In genomic region chr14:59417301-59417700, GRCh38 we compare ENCODE assay signal across 37 cellular contexts.
"Had no signal": no experiment of that assay in that cellular context is flagged by ENCODE, and none has a peak within 500 bp of the region (broad histone marks: within the 10 kb centered on the region; RNA-seq: fewer than 3 reads in every experiment).

No MANE protein-coding gene starts in this region.

- H3K27ac Mint-ChIP-seq: activated CD4-positive, alpha-beta memory T cell treated with anti-CD3 and anti-CD28 coated beads, Interleukin-2, amount 10 ng/mL, durations not matched to agents 7 days and 5 days; activated CD4-positive, alpha-beta T cell treated with anti-CD3 and anti-CD28 coated beads for 36 hours; activated CD4-positive, alpha-beta T cell treated with anti-CD3 and anti-CD28 coated beads, Interleukin-2, amount 10 ng/mL, durations not matched to agents 7 days and 5 days; activated CD8-positive, alpha-beta memory T cell treated with anti-CD3 and anti-CD28 coated beads, Interleukin-2, amount 10 ng/mL, durations not matched to agents 7 days and 5 days; activated CD8-positive, alpha-beta T cell treated with anti-CD3 and anti-CD28 coated beads, Interleukin-2, amount 10 ng/mL, durations not matched to agents 7 days and 5 days; activated naive CD4-positive, alpha-beta T cell treated with anti-CD3 and anti-CD28 coated beads for 36 hours; activated naive CD4-positive, alpha-beta T cell treated with anti-CD3 and anti-CD28 coated beads, Interleukin-2, amount 50 U/mL, for 72 hours; activated naive CD8-positive, alpha-beta T cell treated with anti-CD3 and anti-CD28 coated beads for 36 hours; activated T-cell treated with anti-CD3 and anti-CD28 coated beads, Interleukin-2, amount 50 U/mL, for 72 hours; activated T-helper 1 cell treated with anti-CD3 and anti-CD28 coated beads, Interleukin-12 subunit alpha, Interleukin-12 subunit beta, Interleukin-2, Interleukin-4 antibody, amounts not matched to agents 30 ng/mL and 10 ng/mL and 1 ng/mL, durations not matched to agents 14 hours and 24 hours and 36 hours; activated T-helper 17 cell treated with anti-CD3 and anti-CD28 coated beads, Interleukin-2, amount 50 U/mL, for 72 hours; T-helper 1 cell treated with Interleukin-12 subunit alpha and Interleukin-12 subunit beta and Interleukin-4 antibody, amounts not matched to agents 30 μg/mL and 1 μg/mL, for 36 hours; T-helper 2 cell treated with Interferon-gamma antibody and Interleukin-4, amounts not matched to agents 5 μg/mL and 100 μg/mL, for 36 hours; WTC11 had no signal

- DNase-seq: activated CD4-positive, alpha-beta memory T cell treated with anti-CD3 and anti-CD28 coated beads, Interleukin-2, amount 10 ng/mL, durations not matched to agents 7 days and 5 days; activated CD4-positive, alpha-beta T cell treated with anti-CD3 and anti-CD28 coated beads for 1 hour; activated CD4-positive, alpha-beta T cell treated with anti-CD3 and anti-CD28 coated beads for 36 hours; activated CD4-positive, alpha-beta T cell treated with anti-CD3 and anti-CD28 coated beads for 48 hours; activated CD4-positive, alpha-beta T cell treated with anti-CD3 and anti-CD28 coated beads, Interleukin-2, amount 10 ng/mL, durations not matched to agents 7 days and 5 days; activated CD4-positive, alpha-beta T cell treated with anti-CD3 and anti-CD28 coated beads, Interleukin-2, amount 50 U/mL, for 48 hours; activated CD4-positive, CD25-positive, alpha-beta regulatory T cell; activated CD8-positive, alpha-beta memory T cell treated with anti-CD3 and anti-CD28 coated beads for 24 hours; activated CD8-positive, alpha-beta memory T cell treated with anti-CD3 and anti-CD28 coated beads, Interleukin-2, amount 10 ng/mL, durations not matched to agents 7 days and 5 days; activated CD8-positive, alpha-beta memory T cell treated with anti-CD3 and anti-CD28 coated beads, Interleukin-2, amount 50 U/mL, for 48 hours; activated CD8-positive, alpha-beta T cell treated with anti-CD3 and anti-CD28 coated beads, Interleukin-2, amount 10 ng/mL, durations not matched to agents 7 days and 5 days; activated effector memory CD4-positive, alpha-beta T cell treated with anti-CD3 and anti-CD28 coated beads, Interleukin-2, amount 50 U/mL, for 16 hours; activated gamma-delta T cell treated with Interleukin-2 at 50 U/mL for 16 hours; activated naive CD4-positive, alpha-beta T cell; activated naive CD4-positive, alpha-beta T cell treated with anti-CD3 and anti-CD28 coated beads for 36 hours; activated naive CD4-positive, alpha-beta T cell treated with anti-CD3 and anti-CD28 coated beads, Interleukin-2, amount 50 U/mL, for 16 hours; activated naive CD8-positive, alpha-beta T cell treated with anti-CD3 and anti-CD28 coated beads for 36 hours; activated T-cell treated with anti-CD3 and anti-CD28 coated beads, Interleukin-2, amount 50 U/mL, for 4 hours; activated T-cell treated with anti-CD3 and anti-CD28 coated beads, Interleukin-2, amount 50 U/mL, for 72 hours; adrenal gland; amniotic stem cell; aorta; body of pancreas; brain microvascular endothelial cell; cerebellar nuclear complex; T-helper 1 cell; T-helper 2 cell; T-helper 9 cell had no signal

- H3K9me3 Mint-ChIP-seq: activated CD4-positive, alpha-beta T cell treated with anti-CD3 and anti-CD28 coated beads, Interleukin-2, amount 10 ng/mL, durations not matched to agents 7 days and 5 days; activated naive CD4-positive, alpha-beta T cell treated with anti-CD3 and anti-CD28 coated beads for 36 hours; activated naive CD8-positive, alpha-beta T cell treated with anti-CD3 and anti-CD28 coated beads for 36 hours; activated T-cell treated with anti-CD3 and anti-CD28 coated beads, Interleukin-2, amount 50 U/mL, for 4 hours; activated T-helper 1 cell treated with anti-CD3 and anti-CD28 coated beads, Interleukin-12 subunit alpha, Interleukin-12 subunit beta, Interleukin-2, Interleukin-4 antibody, amounts not matched to agents 30 ng/mL and 10 ng/mL and 1 ng/mL, durations not matched to agents 14 hours and 24 hours and 36 hours; activated T-helper 17 cell treated with anti-CD3 and anti-CD28 coated beads, Interleukin-2, amount 50 U/mL, for 72 hours; central memory CD8-positive, alpha-beta T cell; T-helper 1 cell treated with Interleukin-12 subunit alpha and Interleukin-12 subunit beta and Interleukin-4 antibody, amounts not matched to agents 30 μg/mL and 1 μg/mL, for 36 hours; T-helper 2 cell treated with Interferon-gamma antibody and Interleukin-4, amounts not matched to agents 5 μg/mL and 100 μg/mL, for 36 hours had no signal

- H3K9me3 ChIP-seq: adrenal gland, body of pancreas, breast epithelium had no signal

- H3K4me1 Mint-ChIP-seq: activated CD4-positive, alpha-beta memory T cell treated with anti-CD3 and anti-CD28 coated beads, Interleukin-2, amount 10 ng/mL, durations not matched to agents 7 days and 5 days; activated CD4-positive, alpha-beta T cell treated with anti-CD3 and anti-CD28 coated beads for 36 hours; activated CD4-positive, alpha-beta T cell treated with anti-CD3 and anti-CD28 coated beads, Interleukin-2, amount 10 ng/mL, durations not matched to agents 7 days and 5 days; activated CD8-positive, alpha-beta memory T cell treated with anti-CD3 and anti-CD28 coated beads, Interleukin-2, amount 10 ng/mL, durations not matched to agents 7 days and 5 days; activated naive CD8-positive, alpha-beta T cell treated with anti-CD3 and anti-CD28 coated beads for 36 hours; activated T-helper 17 cell treated with anti-CD3 and anti-CD28 coated beads, Interleukin-2, amount 50 U/mL, for 72 hours; central memory CD8-positive, alpha-beta T cell; WTC11 had no signal

- ATAC-seq: activated CD4-positive, alpha-beta T cell treated with anti-CD3 and anti-CD28 coated beads for 36 hours; activated CD4-positive, CD25-positive, alpha-beta regulatory T cell treated with anti-CD3 and anti-CD28 coated beads, Interleukin-2, amount 50 U/mL, for 24 hours; activated CD8-positive, alpha-beta memory T cell treated with anti-CD3 and anti-CD28 coated beads, Interleukin-2, amount 10 ng/mL, durations not matched to agents 7 days and 5 days; activated CD8-positive, alpha-beta T cell treated with anti-CD3 and anti-CD28 coated beads, Interleukin-2, amount 10 ng/mL, durations not matched to agents 7 days and 5 days; activated naive CD4-positive, alpha-beta T cell treated with anti-CD3 and anti-CD28 coated beads, Interleukin-2, amount 50 U/mL, for 72 hours; activated T-cell treated with anti-CD3 and anti-CD28 coated beads, Interleukin-2, amount 50 U/mL, for 4 hours; activated T-cell treated with anti-CD3 and anti-CD28 coated beads, Interleukin-2, amount 50 U/mL, for 72 hours; activated T-helper 17 cell treated with anti-CD3 and anti-CD28 coated beads, Interleukin-2, amount 50 U/mL, for 72 hours; body of pancreas; WTC11 had no signal

- H3K4me3 Mint-ChIP-seq: activated CD4-positive, alpha-beta memory T cell treated with anti-CD3 and anti-CD28 coated beads, Interleukin-2, amount 10 ng/mL, durations not matched to agents 7 days and 5 days; activated CD4-positive, alpha-beta T cell treated with anti-CD3 and anti-CD28 coated beads for 36 hours; activated CD4-positive, alpha-beta T cell treated with anti-CD3 and anti-CD28 coated beads, Interleukin-2, amount 10 ng/mL, durations not matched to agents 7 days and 5 days; activated CD8-positive, alpha-beta memory T cell treated with anti-CD3 and anti-CD28 coated beads, Interleukin-2, amount 10 ng/mL, durations not matched to agents 7 days and 5 days; activated CD8-positive, alpha-beta T cell treated with anti-CD3 and anti-CD28 coated beads, Interleukin-2, amount 10 ng/mL, durations not matched to agents 7 days and 5 days; activated naive CD4-positive, alpha-beta T cell treated with anti-CD3 and anti-CD28 coated beads for 36 hours; activated naive CD8-positive, alpha-beta T cell treated with anti-CD3 and anti-CD28 coated beads for 36 hours; activated T-cell treated with anti-CD3 and anti-CD28 coated beads, Interleukin-2, amount 50 U/mL, for 4 hours; activated T-cell treated with anti-CD3 and anti-CD28 coated beads, Interleukin-2, amount 50 U/mL, for 72 hours; activated T-helper 1 cell treated with anti-CD3 and anti-CD28 coated beads, Interleukin-12 subunit alpha, Interleukin-12 subunit beta, Interleukin-2, Interleukin-4 antibody, amounts not matched to agents 30 ng/mL and 10 ng/mL and 1 ng/mL, durations not matched to agents 14 hours and 24 hours and 36 hours; activated T-helper 17 cell treated with anti-CD3 and anti-CD28 coated beads, Interleukin-2, amount 50 U/mL, for 72 hours; central memory CD8-positive, alpha-beta T cell; T-helper 1 cell treated with Interleukin-12 subunit alpha and Interleukin-12 subunit beta and Interleukin-4 antibody, amounts not matched to agents 30 μg/mL and 1 μg/mL, for 36 hours; T-helper 2 cell treated with Interferon-gamma antibody and Interleukin-4, amounts not matched to agents 5 μg/mL and 100 μg/mL, for 36 hours; WTC11 had no signal

- H3K36me3 Mint-ChIP-seq: activated CD8-positive, alpha-beta memory T cell treated with anti-CD3 and anti-CD28 coated beads, Interleukin-2, amount 10 ng/mL, durations not matched to agents 7 days and 5 days; activated naive CD4-positive, alpha-beta T cell treated with anti-CD3 and anti-CD28 coated beads, Interleukin-2, amount 50 U/mL, for 72 hours; activated naive CD8-positive, alpha-beta T cell treated with anti-CD3 and anti-CD28 coated beads for 36 hours; WTC11 had no signal

- H3K27me3 Mint-ChIP-seq: activated CD4-positive, alpha-beta T cell treated with anti-CD3 and anti-CD28 coated beads for 36 hours; activated T-helper 17 cell treated with anti-CD3 and anti-CD28 coated beads, Interleukin-2, amount 50 U/mL, for 72 hours had no signal

- H3K27me3 ChIP-seq: adrenal gland, body of pancreas, brain microvascular endothelial cell, breast epithelium had no signal

- H3K4me3 ChIP-seq: adrenal gland, body of pancreas, breast epithelium had no signal

- H3K27ac ChIP-seq: adrenal gland, body of pancreas, brain microvascular endothelial cell, breast epithelium had no signal

- H3K36me3 ChIP-seq: adrenal gland, brain microvascular endothelial cell, breast epithelium had no signal

- H3K4me1 ChIP-seq: adrenal gland, body of pancreas, breast epithelium had no signal
